In the genomic region with DNA sequence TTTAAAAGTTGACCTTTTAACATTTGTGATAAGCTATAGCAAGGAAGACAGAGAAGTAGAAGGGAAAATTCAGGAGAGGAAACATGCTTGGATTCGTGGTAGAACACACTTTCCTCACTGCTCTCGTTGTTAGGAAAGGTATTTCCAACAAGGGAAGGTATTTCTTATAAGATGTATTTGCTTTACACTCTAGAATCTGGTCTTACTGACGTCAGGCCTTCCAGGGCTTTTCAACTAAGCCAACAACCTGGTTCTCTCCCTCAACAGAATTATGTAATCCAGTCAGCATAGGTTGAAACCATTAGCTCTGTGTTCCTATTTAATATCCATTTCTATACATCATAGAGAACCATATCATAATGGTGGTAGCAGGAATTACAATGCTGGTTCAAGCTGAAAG, we compare ENCODE assay signal across 25 cellular contexts.
"Had no signal": no experiment of that assay in that cellular context is flagged by ENCODE, and none has a peak within 500 bp of the region (broad histone marks: within the 10 kb centered on the region; RNA-seq: fewer than 3 reads in every experiment).

No MANE protein-coding gene starts in this region.

- H3K4me1 ChIP-seq: pancreas, prostate gland, suprapubic skin, tibial artery, vagina had no signal

- H3K9me3 ChIP-seq: pancreas, prostate gland had no signal

- H3K27me3 ChIP-seq: pancreas, suprapubic skin, tibial artery, vagina had no signal

- ATAC-seq: left cardiac atrium; left lobe of liver; naive thymus-derived CD8-positive, alpha-beta T cell; pancreas; right cardiac atrium; sciatic nerve had no signal

- H3K36me3 ChIP-seq: pancreas, prostate gland, suprapubic skin, thoracic aorta, tibial artery, vagina had no signal

- H3K4me3 ChIP-seq: pancreas, prostate gland, skin epidermis, suprapubic skin, thoracic aorta, tibial artery, vagina had no signal

- H3K27ac ChIP-seq: pancreas, prostate gland, skin epidermis, suprapubic skin, thoracic aorta, tibial artery, vagina had no signal

- DNase-seq: hippocampal formation; kidney glomerular epithelial cell; left cardiac atrium; mammary epithelial cell; mesenchymal stem cell; naive thymus-derived CD8-positive, alpha-beta T cell; nucleus accumbens; pancreas; posterior cingulate gyrus; retina; right cardiac atrium; stimulated activated CD4-positive, alpha-beta T cell treated with anti-CD3 and anti-CD28 coated beads, Interleukin-12 subunit alpha, Interleukin-12 subunit beta, amount 100 ng/mL, for 4 hours; stimulated activated CD4-positive, alpha-beta T cell treated with anti-CD3 and anti-CD28 coated beads, Interleukin-15, amount 100 ng/mL, for 24 hours; stimulated activated CD4-positive, alpha-beta T cell treated with anti-CD3 and anti-CD28 coated beads, Interleukin-2, amount 100 ng/mL, for 24 hours; stimulated activated CD4-positive, alpha-beta T cell treated with anti-CD3 and anti-CD28 coated beads, Interleukin-4, amount 100 ng/mL, for 1 hour; stimulated activated naive CD4-positive, alpha-beta T cell; tibial artery; trophoblast cell had no signal
